Comparison of ENCODE assay signal across 1 cellular context in genomic region chr2:229129738-229130371, GRCh38.
TF ChIP-seq lines count a peak whose summit lies in the region.

No MANE protein-coding gene starts in this region.

TF ChIP-seq in K562, 482 proteins besides CTCF, POLR2A, EP300 and RAD21 (continued from another document):
- no peak for TF ChIP-seq ZNF512 (tag; IDR thresholded peaks at IDR 0.05)
- TF ChIP-seq ELK3 (CRISPR knock-in tag; IDR thresholded peaks at IDR 0.05), result no peak
- TF ChIP-seq ZNF551 (CRISPR knock-in tag; IDR thresholded peaks at IDR 0.05), result no peak
- no peak for TF ChIP-seq NUFIP1 (IDR thresholded peaks at IDR 0.05; ENCODE audit: partially characterized antibody)
